In genomic region chr3:48898383-48899234, GRCh38 we compare ENCODE assay signal across 8 cellular contexts.
DNase-seq lines count a peak whose midpoint lies in the region; ATAC-seq and TF ChIP-seq lines count a peak whose summit lies in the region.

Gene SLC25A20 (minus strand): TSS chr3:48898882. CDS start chr3:48898794, 88 bp downstream.

- peaks cover 5% of the 10 kb centered on the region for H3K4me1 ChIP-seq in neuron (ENCODE audit: insufficient read depth, low read length)

- DNase-seq in DMS79 treated with DMSO at 0.1 percent for 48 hours (lab: John Stamatoyannopoulos, UW) (peak; percentile 48), SHP77 treated with DMSO at 0.1 percent for 48 hours (lab: John Stamatoyannopoulos, UW) (peak; percentile 73), activated gamma-delta T cell treated with Interleukin-2 at 50 U/mL for 16 hours (peak; percentile 90), foreskin melanocyte (peak; percentile 82), stromal cell of bone marrow (ENCODE audit: low read depth) (peak; percentile 70)

- peak within 1 kb of the TSS; percentile 53 for H3K4me3 ChIP-seq in neuron (ENCODE audit: low read length)

- no peaks in the 10 kb centered on the region for H3K27me3 ChIP-seq in neuron (ENCODE audit: insufficient read depth, low read length)

- H3K36me3 ChIP-seq in neuron (ENCODE audit: insufficient read depth, low read length), result no peaks in the 10 kb centered on the region

- peak; percentile 88 for ATAC-seq in GM21529 (IDR thresholded peaks at IDR 0.05; ENCODE audit: unreplicated experiment)

- H3K9me3 ChIP-seq in neuron (ENCODE audit: low read length), result no peaks in the 10 kb centered on the region

- no peak for TF ChIP-seq RAD21 in Ishikawa (IDR thresholded peaks at IDR 0.05; ENCODE audit: low read depth)

- TF ChIP-seq EP300 in Ishikawa (IDR thresholded peaks at IDR 0.05; ENCODE audit: borderline replicate concordance), result no peak

- peak within 1 kb of the TSS; percentile 89 for H2AFZ ChIP-seq in neuron (ENCODE audit: low read depth, low read length)

TF ChIP-seq in Ishikawa, 13 proteins besides CTCF, POLR2A, EP300 and RAD21:
- TF ChIP-seq ZBTB7A (IDR thresholded peaks at IDR 0.05; ENCODE audit: low read depth) (no peak), CEBPB (IDR thresholded peaks at IDR 0.05) (no peak), NFIC (IDR thresholded peaks at IDR 0.05) (peak; percentile 44), EGR1 (IDR thresholded peaks at IDR 0.05) (no peak), YY1 (IDR thresholded peaks at IDR 0.05; ENCODE audit: low read depth) (0 out of 2 replicates have a peak, but pooled peaks have one; percentile 13), REST (IDR thresholded peaks at IDR 0.05; ENCODE audit: low read depth) (no peak), CREB1 (IDR thresholded peaks at IDR 0.05; ENCODE audit: low read depth) (no peak), TAF1 (IDR thresholded peaks at IDR 0.05; ENCODE audit: low read depth) (no peak), USF1 (IDR thresholded peaks at IDR 0.05) (0 out of 2 replicates have a peak, but pooled peaks have one; percentile 16), MAX (IDR thresholded peaks at IDR 0.05) (peak; percentile 60), TCF12 (IDR thresholded peaks at IDR 0.05; ENCODE audit: low read depth) (peak; percentile 42; the same call in 1 of the 2 replicates), FOXM1 (IDR thresholded peaks at IDR 0.05; ENCODE audit: borderline replicate concordance, low read depth) (no peak), TEAD4 (IDR thresholded peaks at IDR 0.05) (no peak)

Comparison
In these comparisons a context has a peak if more than half of its experiments do, and no peak if none do; other contexts are left out.
1. Peak in every context shown above with its lines: DNase-seq, ATAC-seq and H3K4me3 ChIP-seq.